ENCODE assay signal across 8 cellular contexts in genomic region chr20:38730167-38730988, GRCh38. TPM values are rescaled to one million over a fixed set of nuclear protein-coding genes. Genes with fewer than 3 reads are reported as not detected.
DNase-seq lines count a peak whose midpoint lies in the region; ATAC-seq and TF ChIP-seq lines count a peak whose summit lies in the region.

No MANE protein-coding gene starts in this region.

- no peak overlapping the region for H3K27ac Mint-ChIP-seq in activated CD4-positive, alpha-beta T cell treated with anti-CD3 and anti-CD28 coated beads for 36 hours

- H3K9ac ChIP-seq in smooth muscle cell (ENCODE audit: low read depth): no peak overlapping the region

- 8% methylated on average over 37 of the region's 41 CpGs for WGBS in smooth muscle cell (ENCODE audit: low lambda C conversion rate)

- intact Hi-C loops in activated CD4-positive, alpha-beta T cell treated with anti-CD3 and anti-CD28 coated beads for 36 hours (cut with DNase I, micrococcal nuclease): loop anchor here (2.0 to 5.0 kb wide), 2 partner anchors 74 to 98 kb away; partner anchors contain the start of gene PPP1R16B (in 1 of the 2)

- H3K4me3 ChIP-seq in SJCRH30 (peak overlapping the region; percentile 44; the same call in 1 of the 2 replicates), epithelial cell of esophagus (ENCODE audit: low read length) (no peak overlapping the region), smooth muscle cell (peak overlapping the region; percentile 34)

- H3K4me1 ChIP-seq in SJCRH30 (peaks cover 5% of the 10 kb centered on the region), smooth muscle cell (ENCODE audit: low read depth) (peaks cover 6% of the 10 kb centered on the region)

- no peaks in the 10 kb centered on the region for H3K9me3 Mint-ChIP-seq in activated CD4-positive, alpha-beta T cell treated with anti-CD3 and anti-CD28 coated beads for 36 hours (ENCODE audit: low read depth)

- no peak for ATAC-seq in activated CD4-positive, alpha-beta T cell treated with anti-CD3 and anti-CD28 coated beads for 36 hours

- H3K36me3 Mint-ChIP-seq in activated CD4-positive, alpha-beta T cell treated with anti-CD3 and anti-CD28 coated beads for 36 hours (ENCODE audit: low read depth): no peaks in the 10 kb centered on the region

- peak overlapping the region; percentile 84 for H3K4me2 ChIP-seq in smooth muscle cell

- peaks cover 86% of the 10 kb centered on the region for H3K27me3 Mint-ChIP-seq in activated CD4-positive, alpha-beta T cell treated with anti-CD3 and anti-CD28 coated beads for 36 hours

- H3K4me1 Mint-ChIP-seq in activated CD4-positive, alpha-beta T cell treated with anti-CD3 and anti-CD28 coated beads for 36 hours: peaks cover 45% of the 10 kb centered on the region

- peaks cover 27% of the 10 kb centered on the region for H3K27me3 ChIP-seq in SJCRH30
- peaks cover 100% of the 10 kb centered on the region for H3K27me3 ChIP-seq in smooth muscle cell (ENCODE audit: low read depth)

- H4K20me1 ChIP-seq in smooth muscle cell (ENCODE audit: low read depth): no peaks in the 10 kb centered on the region

- H2AFZ ChIP-seq in smooth muscle cell (ENCODE audit: low read depth): no peak overlapping the region

- CTCF ChIA-PET in activated CD4-positive, alpha-beta T cell treated with anti-CD3 and anti-CD28 coated beads for 36 hours (lab: Charles Lee): interaction anchor here (0.5 to 4.2 kb wide), 8 partner anchors 11 to 196 kb away, joined by 3 to 33 read pairs (median 4); partner anchors contain the start of genes ACTR5 and FAM83D

- H3K9me3 ChIP-seq in SJCRH30 (replicated peaks) (no peaks in the 10 kb centered on the region), smooth muscle cell (replicated peaks; ENCODE audit: low read depth) (no peaks in the 10 kb centered on the region)

- POLR2A ChIA-PET in activated CD4-positive, alpha-beta T cell treated with anti-CD3 and anti-CD28 coated beads for 36 hours (lab: Charles Lee): no interaction called here

- peak overlapping the region; percentile 50 for H3K4me3 Mint-ChIP-seq in activated CD4-positive, alpha-beta T cell treated with anti-CD3 and anti-CD28 coated beads for 36 hours

- no peaks in the 10 kb centered on the region for H3F3A ChIP-seq in smooth muscle cell (ENCODE audit: low read depth)

- H3K27ac ChIP-seq in SJCRH30: no peak overlapping the region
- no peak overlapping the region for H3K27ac ChIP-seq in smooth muscle cell (ENCODE audit: low read depth)

- H3K36me3 ChIP-seq in SJCRH30: no peaks in the 10 kb centered on the region
- no peaks in the 10 kb centered on the region for H3K36me3 ChIP-seq in smooth muscle cell (ENCODE audit: low read depth)

- peak; percentile 27 for DNase-seq in activated CD4-positive, alpha-beta T cell treated with anti-CD3 and anti-CD28 coated beads for 36 hours
- DNase-seq in activated CD4-positive, alpha-beta T cell treated with anti-CD3 and anti-CD28 coated beads, Interleukin-2, amount 50 U/mL, for 1 hour: no peak
- DNase-seq in SJCRH30: no peak
- peak; percentile 45 for DNase-seq in epithelial cell of esophagus (ENCODE audit: low read depth)
- DNase-seq in smooth muscle cell (lab: John Stamatoyannopoulos, UW; ENCODE audit: unreplicated experiment): no peak
- DNase-seq in NAMALWA (ENCODE audit: low spot score): no peak
- DNase-seq in activated effector memory CD4-positive, alpha-beta T cell treated with anti-CD3 and anti-CD28 coated beads, Interleukin-2, amount 50 U/mL, for 16 hours: no peak
- DNase-seq in NCI-H748 treated with DMSO at 0.1 percent for 48 hours (lab: John Stamatoyannopoulos, UW): no peak

- H3K79me2 ChIP-seq in smooth muscle cell (ENCODE audit: low read depth): no peaks in the 10 kb centered on the region

- TF ChIP-seq CTCF in epithelial cell of esophagus (IDR thresholded peaks at IDR 0.05; ENCODE audit: insufficient read depth, low read depth, low read length, missing control alignments) (no peak), smooth muscle cell (IDR thresholded peaks at IDR 0.05; ENCODE audit: borderline replicate concordance, insufficient read depth, poor library complexity, severe bottlenecking) (no peak)

RNA-seq across cellular contexts. Expression of gene SLC32A1, which starts 6.1 kb away (rescaled TPM):
- total RNA-seq in activated CD4-positive, alpha-beta T cell treated with anti-CD3 and anti-CD28 coated beads for 36 hours: not detected
- total RNA-seq in SJCRH30 (2014; rRNA removed; shearing (Covaris generic)): not detected in 2 replicates
- not detected in 2 replicates for total RNA-seq in smooth muscle cell
- polyA plus RNA-seq in smooth muscle cell: not detected in 2 replicates

RNA-seq across cellular contexts. Expression of gene ACTR5, which starts 17.9 kb away (rescaled TPM):
- 1 to 10 TPM; 6.3 to 8.4 TPM for total RNA-seq in activated CD4-positive, alpha-beta T cell treated with anti-CD3 and anti-CD28 coated beads for 36 hours
- total RNA-seq in SJCRH30 (2014; rRNA removed; shearing (Covaris generic)): 21.1 and 22.2 TPM in 2 replicates
- total RNA-seq in smooth muscle cell: 7.1 and 9.8 TPM in 2 replicates
- 6.4 and 6.9 TPM in 2 replicates for polyA plus RNA-seq in smooth muscle cell

Comparison
In these comparisons a context has a peak if more than half of its experiments do, and no peak if none do; other contexts are left out.
1. DNase-seq: peak in activated CD4-positive, alpha-beta T cell treated with anti-CD3 and anti-CD28 coated beads for 36 hours (single experiment) and epithelial cell of esophagus (single experiment); none in activated CD4-positive, alpha-beta T cell treated with anti-CD3 and anti-CD28 coated beads, Interleukin-2, amount 50 U/mL, for 1 hour (single experiment), SJCRH30 (0 of 2), smooth muscle cell (single experiment), NAMALWA (single experiment), activated effector memory CD4-positive, alpha-beta T cell treated with anti-CD3 and anti-CD28 coated beads, Interleukin-2, amount 50 U/mL, for 16 hours (single experiment) and NCI-H748 treated with DMSO at 0.1 percent for 48 hours (single experiment).